8 cellular contexts compared by ENCODE assay signal in the genomic region with DNA sequence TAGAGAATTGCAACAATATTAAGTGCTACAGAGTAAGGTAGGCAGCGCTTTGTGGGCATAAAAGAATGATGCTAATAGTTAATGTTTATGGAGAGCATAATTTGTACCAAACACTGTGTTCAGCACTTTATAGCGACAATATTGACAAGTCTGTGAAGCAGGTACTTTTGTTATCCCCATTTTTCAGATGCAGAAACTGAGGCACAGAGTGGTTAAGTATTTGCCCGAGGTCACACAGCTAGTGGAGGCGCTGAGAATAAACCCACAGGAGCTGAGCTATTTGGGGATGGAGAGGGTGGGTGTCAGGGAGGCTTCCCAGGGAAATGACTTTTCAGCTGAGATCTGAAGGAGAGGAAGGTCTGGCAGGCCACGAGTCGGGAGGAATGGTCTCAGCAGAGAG.
"Had no signal": no experiment of that assay in that cellular context is flagged by ENCODE, and none has a peak within 500 bp of the region (broad histone marks: within the 10 kb centered on the region; RNA-seq: fewer than 3 reads in every experiment).

No MANE protein-coding gene starts in this region.

- H3K4me2 ChIP-seq: GM23338 had no signal

- H3K4me1 Mint-ChIP-seq: GM23338, IgD-negative memory B cell had no signal

- ATAC-seq: GM23338, HCT116 had no signal

- H3K4me1 ChIP-seq: HAP-1 had no signal

- H3K4me3 Mint-ChIP-seq: GM23338, HFFc6, IgD-negative memory B cell had no signal

- H3K36me3 ChIP-seq: HAP-1 had no signal

- DNase-seq: H7, HFFc6, KG1 had no signal

- FAIRE-seq: HTR-8/SVneo had no signal

- H3K9me3 ChIP-seq: HAP-1 had no signal

- H3K27ac Mint-ChIP-seq: GM23338, HFFc6, IgD-negative memory B cell had no signal

- H3K27me3 Mint-ChIP-seq: IgD-negative memory B cell had no signal

- H2AFZ ChIP-seq: GM23338 had no signal

- H3K9me3 Mint-ChIP-seq: GM23338, HFFc6, IgD-negative memory B cell had no signal

- H3K4me3 ChIP-seq: GM23338, HAP-1 had no signal
